In genomic region chr15:70159397-70160009, GRCh38 we compare ENCODE assay signal across 28 cellular contexts.
DNase-seq lines count a peak whose midpoint lies in the region; ATAC-seq, FAIRE-seq and TF ChIP-seq lines count a peak whose summit lies in the region.
"Had no signal": no experiment of that assay in that cellular context is flagged by ENCODE, and none has a peak within 500 bp of the region (broad histone marks: within the 10 kb centered on the region; RNA-seq: fewer than 3 reads in every experiment).

No MANE protein-coding gene starts in this region.

- H3K36me3 Mint-ChIP-seq in progenitor cell of endocrine pancreas (ENCODE audit: insufficient read depth), result no peaks in the 10 kb centered on the region
- H3K36me3 Mint-ChIP-seq: mesothelial cell of epicardium, naive B cell had no signal

- H3K27me3 Mint-ChIP-seq in progenitor cell of endocrine pancreas, result peaks cover 77% of the 10 kb centered on the region

- RAD21 ChIA-PET in GM12878 (lab: Charles Lee; ENCODE audit: unreplicated experiment), result interaction anchor here (0.6 kb wide), 1 partner anchor 34 kb away, joined by 4 read pairs; no protein-coding TSS in a partner anchor

- no TSS peak for BruUV-seq in GM12878 (replicated peaks; lab: Mats Ljungman, UMichigan)

- intact Hi-C loops in GM12878 (cut with micrococcal nuclease; ENCODE audit: unreplicated experiment), result no loop called here

- ATAC-seq in GM12878, result no peak
- no peak for ATAC-seq in HG03139 (IDR thresholded peaks at IDR 0.05; ENCODE audit: unreplicated experiment)
- ATAC-seq: activated CD4-positive, alpha-beta T cell treated with anti-CD3 and anti-CD28 coated beads for 36 hours; left ventricle myocardium superior; stimulated activated naive CD8-positive, alpha-beta T cell treated with anti-CD3 and anti-CD28 coated beads, Interleukin-15, amount 100 ng/mL, for 72 hours had no signal

- TF ChIP-seq POLR2A in GM12878 (IDR thresholded peaks at IDR 0.05; ENCODE audit: low read depth, low read length), result no peak

- H3K9me3 ChIP-seq in GM12878 (replicated peaks; ENCODE audit: control insufficient read depth, insufficient read depth, low read length), result peaks cover 2% of the 10 kb centered on the region; the same call in 1 of the 3 replicates
- H3K9me3 ChIP-seq: breast epithelium, thyroid gland had no signal

- H2AFZ ChIP-seq in GM12878 (ENCODE audit: control insufficient read depth, low read depth, low read length), result no peak overlapping the region

- H3K4me2 ChIP-seq in GM12878 (ENCODE audit: control insufficient read depth, insufficient read depth), result no peak overlapping the region

- no peak overlapping the region for H3K4me3 Mint-ChIP-seq in progenitor cell of endocrine pancreas (ENCODE audit: low read depth)
- H3K4me3 Mint-ChIP-seq: activated CD4-positive, alpha-beta T cell treated with anti-CD3 and anti-CD28 coated beads for 36 hours; activated naive CD4-positive, alpha-beta T cell treated with anti-CD3 and anti-CD28 coated beads for 36 hours; mesothelial cell of epicardium; naive B cell; stimulated activated naive CD8-positive, alpha-beta T cell treated with anti-CD3 and anti-CD28 coated beads, Interleukin-15, amount 100 ng/mL, for 72 hours; T-helper 1 cell treated with Interleukin-12 subunit alpha and Interleukin-12 subunit beta and Interleukin-4 antibody, amounts not matched to agents 30 μg/mL and 1 μg/mL, for 36 hours had no signal

- H3K9ac ChIP-seq in GM12878 (ENCODE audit: control insufficient read depth, insufficient read depth, low read length), result no peak overlapping the region
- H3K9ac ChIP-seq: BLaER1 treated with 17β-estradiol and CSF1 and Interleukin-3, amounts not matched to agents 10 nM and 100 nM had no signal

- SMC1A ChIA-PET in GM12878 (lab: Charles Lee; ENCODE audit: uncharacterized antibody, unreplicated experiment), result interaction anchor here (1.2 kb wide), 1 partner anchor 19 kb away, joined by 4 read pairs; no protein-coding TSS in a partner anchor

- FAIRE-seq in GM12878 (lab: Jason Lieb, UNC), result no peak
- FAIRE-seq: keratinocyte had no signal

- TF ChIP-seq CTCF in GM12878 (IDR thresholded peaks at IDR 0.05 in 2 of 3, conservative IDR thresholded peaks at IDR 0.05 in 1 of 3; ENCODE audit: control insufficient read depth in 2 of 3, extremely low read depth in 1 of 3, insufficient read depth in 1 of 3, low read depth in 3 of 3, low read length in 3 of 3) (no peak), progenitor cell of endocrine pancreas (IDR thresholded peaks at IDR 0.05; ENCODE audit: unreplicated experiment) (no peak)

- POLR2A ChIA-PET in GM12878 (lab: Charles Lee), result interaction anchor here (1.5 kb wide), 1 partner anchor 15 kb away, joined by 3 read pairs; no protein-coding TSS in a partner anchor

- H3K9me3 Mint-ChIP-seq in progenitor cell of endocrine pancreas (ENCODE audit: low read depth), result no peaks in the 10 kb centered on the region
- H3K9me3 Mint-ChIP-seq: activated naive CD4-positive, alpha-beta T cell treated with anti-CD3 and anti-CD28 coated beads for 36 hours; mesothelial cell of epicardium; naive B cell; stimulated activated naive CD8-positive, alpha-beta T cell treated with anti-CD3 and anti-CD28 coated beads, Interleukin-15, amount 100 ng/mL, for 72 hours; T-helper 1 cell treated with Interleukin-12 subunit alpha and Interleukin-12 subunit beta and Interleukin-4 antibody, amounts not matched to agents 30 μg/mL and 1 μg/mL, for 36 hours had no signal

- no peak for TF ChIP-seq RAD21 in GM12878 (IDR thresholded peaks at IDR 0.05; ENCODE audit: insufficient read depth, low read depth, low read length)

- no peaks in the 10 kb centered on the region for H3K79me2 ChIP-seq in GM12878 (ENCODE audit: control insufficient read depth, insufficient read depth, low read length)

- CTCF ChIA-PET in GM12878 (lab: Yijun Ruan, JAX), result no interaction called here

- H3K4me1 Mint-ChIP-seq in progenitor cell of endocrine pancreas (ENCODE audit: low read depth), result peaks cover 39% of the 10 kb centered on the region
- H3K4me1 Mint-ChIP-seq: activated CD4-positive, alpha-beta T cell treated with anti-CD3 and anti-CD28 coated beads for 36 hours; stimulated activated naive CD8-positive, alpha-beta T cell treated with anti-CD3 and anti-CD28 coated beads, Interleukin-15, amount 100 ng/mL, for 72 hours had no signal

- H3K27ac ChIP-seq in GM12878 (ENCODE audit: control insufficient read depth, insufficient read depth), result no peak overlapping the region
- H3K27ac ChIP-seq: BLaER1 treated with 17β-estradiol and CSF1 and Interleukin-3, amounts not matched to agents 10 nM and 100 nM; breast epithelium; thyroid gland had no signal

- H3K4me3 ChIP-seq in GM12878, result no peak overlapping the region
- H3K4me3 ChIP-seq: BLaER1 treated with 17β-estradiol and CSF1 and Interleukin-3, amounts not matched to agents 10 nM and 100 nM; breast epithelium; thyroid gland had no signal

- no peaks in the 10 kb centered on the region for H4K20me1 ChIP-seq in GM12878 (ENCODE audit: control insufficient read depth, insufficient read depth)

- peaks cover 2 to 7% of the 10 kb centered on the region in 2 experiments; a peak in 3 of 4 replicates for H3K27me3 ChIP-seq in GM12878 (replicated peaks in 1 of 2; ENCODE audit: control insufficient read depth in 2 of 2, insufficient read depth in 2 of 2, low read length in 1 of 2)
- H3K27me3 ChIP-seq: breast epithelium, thyroid gland had no signal

- no peak for TF ChIP-seq EP300 in GM12878 (IDR thresholded peaks at IDR 0.05; ENCODE audit: borderline replicate concordance in 1 of 2, control insufficient read depth in 1 of 2, low read depth in 2 of 2, low read length in 2 of 2)

- no peaks in the 10 kb centered on the region for H3K4me1 ChIP-seq in GM12878 (ENCODE audit: control insufficient read depth, insufficient read depth, low read length)
- H3K4me1 ChIP-seq: breast epithelium had no signal

- peak overlapping the region; percentile 35 for H3K27ac Mint-ChIP-seq in progenitor cell of endocrine pancreas
- H3K27ac Mint-ChIP-seq: activated CD4-positive, alpha-beta T cell treated with anti-CD3 and anti-CD28 coated beads for 36 hours; activated naive CD4-positive, alpha-beta T cell treated with anti-CD3 and anti-CD28 coated beads for 36 hours; mesothelial cell of epicardium; naive B cell; stimulated activated naive CD8-positive, alpha-beta T cell treated with anti-CD3 and anti-CD28 coated beads, Interleukin-15, amount 100 ng/mL, for 72 hours; T-helper 1 cell treated with Interleukin-12 subunit alpha and Interleukin-12 subunit beta and Interleukin-4 antibody, amounts not matched to agents 30 μg/mL and 1 μg/mL, for 36 hours had no signal

- DNase-seq in DMS53 (lab: John Stamatoyannopoulos, UW), result peak; percentile 69
- DNase-seq in NCI-H524 treated with DMSO at 0.1 percent for 48 hours (lab: John Stamatoyannopoulos, UW), result peak; percentile 23
- no peak for DNase-seq in GM12878 (ENCODE audit: low read depth, low spot score)
- no peak for DNase-seq in progenitor cell of endocrine pancreas (ENCODE audit: low spot score, unreplicated experiment)
- no peak for DNase-seq in GDM1 (lab: John Stamatoyannopoulos, UW)
- no peak for DNase-seq in stimulated activated CD4-positive, alpha-beta T cell treated with anti-CD3 and anti-CD28 coated beads, Interleukin-2, amount 100 ng/mL, for 24 hours
- DNase-seq: ACHN; activated CD4-positive, alpha-beta T cell treated with anti-CD3 and anti-CD28 coated beads for 36 hours; activated naive CD4-positive, alpha-beta T cell treated with anti-CD3 and anti-CD28 coated beads for 36 hours; activated T-cell treated with anti-CD3 and anti-CD28 coated beads, Interleukin-2, amount 50 U/mL, for 48 hours; amygdala; effector CD4-positive, alpha-beta T cell; Karpas-422; left ventricle myocardium superior; naive B cell; NCI-H1048; NCI-H1694 treated with DMSO at 0.1 percent for 48 hours; NCI-H2171 treated with DMSO at 0.1 percent for 48 hours; NCI-H526 treated with DMSO at 0.1 percent for 48 hours; stimulated activated CD8-positive, alpha-beta memory T cell treated with anti-CD3 and anti-CD28 coated beads, Interleukin-4, amount 100 ng/mL, for 48 hours; stimulated activated naive CD8-positive, alpha-beta T cell treated with anti-CD3 and anti-CD28 coated beads, Interleukin-15, amount 100 ng/mL, for 72 hours; thyroid gland had no signal

- no peaks in the 10 kb centered on the region for H3K36me3 ChIP-seq in GM12878 (ENCODE audit: control insufficient read depth in 2 of 2, insufficient read depth in 2 of 2, low read length in 1 of 2)
- H3K36me3 ChIP-seq: BLaER1 treated with 17β-estradiol and CSF1 and Interleukin-3, amounts not matched to agents 10 nM and 100 nM; breast epithelium; thyroid gland had no signal

- 9% methylated on average over 7 of the region's 7 CpGs for WGBS in GM12878 (ENCODE audit: insufficient coverage, insufficient replicate concordance, low lambda C conversion rate, missing lambda C conversion rate)

- in situ Hi-C loops in GM12878 (cut with MboI), result no loop called here

TF ChIP-seq in GM12878, 131 proteins besides CTCF, POLR2A, EP300 and RAD21:
- TF ChIP-seq SPI1 (IDR thresholded peaks at IDR 0.05; ENCODE audit: borderline replicate concordance, insufficient read depth, low read depth, low read length), result peak; percentile 47; the same call in 1 of the 2 replicates
- TF ChIP-seq SUZ12 (IDR thresholded peaks at IDR 0.05; ENCODE audit: unreplicated experiment), result no peak

Comparison
In these comparisons a context has a peak if more than half of its experiments do, and no peak if none do; other contexts are left out.
1. DNase-seq: peak in DMS53 (single experiment) and NCI-H524 treated with DMSO at 0.1 percent for 48 hours (single experiment); none in GM12878 (single experiment), progenitor cell of endocrine pancreas (single experiment), GDM1 (single experiment) and stimulated activated CD4-positive, alpha-beta T cell treated with anti-CD3 and anti-CD28 coated beads, Interleukin-2, amount 100 ng/mL, for 24 hours (0 of 2).